Comparison of ENCODE assay signal across 1 cellular context in the genomic region with DNA sequence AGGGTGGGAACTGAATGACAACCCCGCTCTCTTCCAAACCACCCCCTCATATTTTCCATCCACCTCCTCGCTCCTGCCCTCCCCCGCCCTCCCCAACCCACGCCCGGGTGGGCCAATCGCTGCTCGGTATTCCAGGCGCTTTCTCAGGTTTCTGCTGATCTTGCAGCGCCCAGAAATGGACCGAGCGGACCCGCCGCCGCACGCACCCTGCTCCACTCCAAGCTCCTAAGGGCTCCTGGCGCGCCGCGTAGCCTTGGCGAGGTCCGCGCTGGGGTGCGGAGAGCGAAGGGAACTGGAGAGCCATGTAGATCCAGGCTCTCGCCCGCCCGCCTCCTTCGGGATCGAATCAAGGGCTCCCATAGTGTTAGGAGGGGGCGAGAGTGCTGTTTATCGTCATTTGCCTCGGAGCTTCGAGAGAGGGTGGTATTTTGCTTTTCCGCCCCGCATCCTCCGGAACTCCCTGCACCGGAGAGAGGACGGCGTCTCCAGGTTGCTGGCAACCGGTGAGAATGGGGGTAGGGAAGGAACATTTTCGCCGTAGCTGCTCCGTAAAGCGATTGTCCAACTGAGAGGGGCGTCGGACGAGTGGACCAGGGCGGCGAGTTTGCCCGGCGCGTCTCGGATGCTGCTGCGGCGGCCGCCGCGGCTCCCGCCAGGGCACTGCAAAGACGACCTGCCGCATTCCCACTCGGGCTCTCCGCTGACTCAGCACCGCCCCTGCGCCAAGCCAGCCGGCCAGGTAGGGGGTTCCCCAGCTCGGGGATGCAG.
TF ChIP-seq lines count a peak whose summit lies in the region.

A gene (plus strand): TSS at position 172 of the 768 bp plus-strand sequence. CDS start 1,474 bp downstream, outside the sequence.

TF ChIP-seq in HEK293, 187 proteins besides CTCF, POLR2A, EP300 and RAD21 (continued from another document):
- TF ChIP-seq, protein P1, sequence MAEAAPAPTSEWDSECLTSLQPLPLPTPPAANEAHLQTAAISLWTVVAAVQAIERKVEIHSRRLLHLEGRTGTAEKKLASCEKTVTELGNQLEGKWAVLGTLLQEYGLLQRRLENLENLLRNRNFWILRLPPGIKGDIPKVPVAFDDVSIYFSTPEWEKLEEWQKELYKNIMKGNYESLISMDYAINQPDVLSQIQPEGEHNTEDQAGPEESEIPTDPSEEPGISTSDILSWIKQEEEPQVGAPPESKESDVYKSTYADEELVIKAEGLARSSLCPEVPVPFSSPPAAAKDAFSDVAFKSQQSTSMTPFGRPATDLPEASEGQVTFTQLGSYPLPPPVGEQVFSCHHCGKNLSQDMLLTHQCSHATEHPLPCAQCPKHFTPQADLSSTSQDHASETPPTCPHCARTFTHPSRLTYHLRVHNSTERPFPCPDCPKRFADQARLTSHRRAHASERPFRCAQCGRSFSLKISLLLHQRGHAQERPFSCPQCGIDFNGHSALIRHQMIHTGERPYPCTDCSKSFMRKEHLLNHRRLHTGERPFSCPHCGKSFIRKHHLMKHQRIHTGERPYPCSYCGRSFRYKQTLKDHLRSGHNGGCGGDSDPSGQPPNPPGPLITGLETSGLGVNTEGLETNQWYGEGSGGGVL (tag by site-specific recombination; IDR thresholded peaks at IDR 0.05): peak; percentile 71
- TF ChIP-seq ZNF324 (tag by site-specific recombination; IDR thresholded peaks at IDR 0.05) (no peak), ZNF600 (tag by site-specific recombination; IDR thresholded peaks at IDR 0.05) (peak; percentile 44; the same call in 1 of the 2 replicates), ZNF555 (tag by site-specific recombination; conservative IDR thresholded peaks at IDR 0.05) (no peak), ZNF561 (tag by site-specific recombination; IDR thresholded peaks at IDR 0.05; ENCODE audit: borderline replicate concordance) (0 out of 2 replicates have a peak, but pooled peaks have one; percentile 17), SCRT1 (tag by site-specific recombination; IDR thresholded peaks at IDR 0.05; ENCODE audit: borderline replicate concordance) (no peak), ZNF214 (tag by site-specific recombination; IDR thresholded peaks at IDR 0.05; ENCODE audit: borderline replicate concordance) (no peak), ZNF792 (tag by site-specific recombination; IDR thresholded peaks at IDR 0.05) (no peak)
- TF ChIP-seq, protein P2, sequence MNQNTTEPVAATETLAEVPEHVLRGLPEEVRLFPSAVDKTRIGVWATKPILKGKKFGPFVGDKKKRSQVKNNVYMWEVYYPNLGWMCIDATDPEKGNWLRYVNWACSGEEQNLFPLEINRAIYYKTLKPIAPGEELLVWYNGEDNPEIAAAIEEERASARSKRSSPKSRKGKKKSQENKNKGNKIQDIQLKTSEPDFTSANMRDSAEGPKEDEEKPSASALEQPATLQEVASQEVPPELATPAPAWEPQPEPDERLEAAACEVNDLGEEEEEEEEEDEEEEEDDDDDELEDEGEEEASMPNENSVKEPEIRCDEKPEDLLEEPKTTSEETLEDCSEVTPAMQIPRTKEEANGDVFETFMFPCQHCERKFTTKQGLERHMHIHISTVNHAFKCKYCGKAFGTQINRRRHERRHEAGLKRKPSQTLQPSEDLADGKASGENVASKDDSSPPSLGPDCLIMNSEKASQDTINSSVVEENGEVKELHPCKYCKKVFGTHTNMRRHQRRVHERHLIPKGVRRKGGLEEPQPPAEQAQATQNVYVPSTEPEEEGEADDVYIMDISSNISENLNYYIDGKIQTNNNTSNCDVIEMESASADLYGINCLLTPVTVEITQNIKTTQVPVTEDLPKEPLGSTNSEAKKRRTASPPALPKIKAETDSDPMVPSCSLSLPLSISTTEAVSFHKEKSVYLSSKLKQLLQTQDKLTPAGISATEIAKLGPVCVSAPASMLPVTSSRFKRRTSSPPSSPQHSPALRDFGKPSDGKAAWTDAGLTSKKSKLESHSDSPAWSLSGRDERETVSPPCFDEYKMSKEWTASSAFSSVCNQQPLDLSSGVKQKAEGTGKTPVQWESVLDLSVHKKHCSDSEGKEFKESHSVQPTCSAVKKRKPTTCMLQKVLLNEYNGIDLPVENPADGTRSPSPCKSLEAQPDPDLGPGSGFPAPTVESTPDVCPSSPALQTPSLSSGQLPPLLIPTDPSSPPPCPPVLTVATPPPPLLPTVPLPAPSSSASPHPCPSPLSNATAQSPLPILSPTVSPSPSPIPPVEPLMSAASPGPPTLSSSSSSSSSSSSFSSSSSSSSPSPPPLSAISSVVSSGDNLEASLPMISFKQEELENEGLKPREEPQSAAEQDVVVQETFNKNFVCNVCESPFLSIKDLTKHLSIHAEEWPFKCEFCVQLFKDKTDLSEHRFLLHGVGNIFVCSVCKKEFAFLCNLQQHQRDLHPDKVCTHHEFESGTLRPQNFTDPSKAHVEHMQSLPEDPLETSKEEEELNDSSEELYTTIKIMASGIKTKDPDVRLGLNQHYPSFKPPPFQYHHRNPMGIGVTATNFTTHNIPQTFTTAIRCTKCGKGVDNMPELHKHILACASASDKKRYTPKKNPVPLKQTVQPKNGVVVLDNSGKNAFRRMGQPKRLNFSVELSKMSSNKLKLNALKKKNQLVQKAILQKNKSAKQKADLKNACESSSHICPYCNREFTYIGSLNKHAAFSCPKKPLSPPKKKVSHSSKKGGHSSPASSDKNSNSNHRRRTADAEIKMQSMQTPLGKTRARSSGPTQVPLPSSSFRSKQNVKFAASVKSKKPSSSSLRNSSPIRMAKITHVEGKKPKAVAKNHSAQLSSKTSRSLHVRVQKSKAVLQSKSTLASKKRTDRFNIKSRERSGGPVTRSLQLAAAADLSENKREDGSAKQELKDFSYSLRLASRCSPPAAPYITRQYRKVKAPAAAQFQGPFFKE (tag by site-specific recombination; IDR thresholded peaks at IDR 0.05; ENCODE audit: borderline replicate concordance): no peak
- TF ChIP-seq, protein P3, sequence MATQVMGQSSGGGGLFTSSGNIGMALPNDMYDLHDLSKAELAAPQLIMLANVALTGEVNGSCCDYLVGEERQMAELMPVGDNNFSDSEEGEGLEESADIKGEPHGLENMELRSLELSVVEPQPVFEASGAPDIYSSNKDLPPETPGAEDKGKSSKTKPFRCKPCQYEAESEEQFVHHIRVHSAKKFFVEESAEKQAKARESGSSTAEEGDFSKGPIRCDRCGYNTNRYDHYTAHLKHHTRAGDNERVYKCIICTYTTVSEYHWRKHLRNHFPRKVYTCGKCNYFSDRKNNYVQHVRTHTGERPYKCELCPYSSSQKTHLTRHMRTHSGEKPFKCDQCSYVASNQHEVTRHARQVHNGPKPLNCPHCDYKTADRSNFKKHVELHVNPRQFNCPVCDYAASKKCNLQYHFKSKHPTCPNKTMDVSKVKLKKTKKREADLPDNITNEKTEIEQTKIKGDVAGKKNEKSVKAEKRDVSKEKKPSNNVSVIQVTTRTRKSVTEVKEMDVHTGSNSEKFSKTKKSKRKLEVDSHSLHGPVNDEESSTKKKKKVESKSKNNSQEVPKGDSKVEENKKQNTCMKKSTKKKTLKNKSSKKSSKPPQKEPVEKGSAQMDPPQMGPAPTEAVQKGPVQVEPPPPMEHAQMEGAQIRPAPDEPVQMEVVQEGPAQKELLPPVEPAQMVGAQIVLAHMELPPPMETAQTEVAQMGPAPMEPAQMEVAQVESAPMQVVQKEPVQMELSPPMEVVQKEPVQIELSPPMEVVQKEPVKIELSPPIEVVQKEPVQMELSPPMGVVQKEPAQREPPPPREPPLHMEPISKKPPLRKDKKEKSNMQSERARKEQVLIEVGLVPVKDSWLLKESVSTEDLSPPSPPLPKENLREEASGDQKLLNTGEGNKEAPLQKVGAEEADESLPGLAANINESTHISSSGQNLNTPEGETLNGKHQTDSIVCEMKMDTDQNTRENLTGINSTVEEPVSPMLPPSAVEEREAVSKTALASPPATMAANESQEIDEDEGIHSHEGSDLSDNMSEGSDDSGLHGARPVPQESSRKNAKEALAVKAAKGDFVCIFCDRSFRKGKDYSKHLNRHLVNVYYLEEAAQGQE (tag by site-specific recombination; IDR thresholded peaks at IDR 0.05): no peak
TF ChIP-seq in HEK293: peak in this region for 17.
